5 cellular contexts compared by ENCODE assay signal in the genomic region with DNA sequence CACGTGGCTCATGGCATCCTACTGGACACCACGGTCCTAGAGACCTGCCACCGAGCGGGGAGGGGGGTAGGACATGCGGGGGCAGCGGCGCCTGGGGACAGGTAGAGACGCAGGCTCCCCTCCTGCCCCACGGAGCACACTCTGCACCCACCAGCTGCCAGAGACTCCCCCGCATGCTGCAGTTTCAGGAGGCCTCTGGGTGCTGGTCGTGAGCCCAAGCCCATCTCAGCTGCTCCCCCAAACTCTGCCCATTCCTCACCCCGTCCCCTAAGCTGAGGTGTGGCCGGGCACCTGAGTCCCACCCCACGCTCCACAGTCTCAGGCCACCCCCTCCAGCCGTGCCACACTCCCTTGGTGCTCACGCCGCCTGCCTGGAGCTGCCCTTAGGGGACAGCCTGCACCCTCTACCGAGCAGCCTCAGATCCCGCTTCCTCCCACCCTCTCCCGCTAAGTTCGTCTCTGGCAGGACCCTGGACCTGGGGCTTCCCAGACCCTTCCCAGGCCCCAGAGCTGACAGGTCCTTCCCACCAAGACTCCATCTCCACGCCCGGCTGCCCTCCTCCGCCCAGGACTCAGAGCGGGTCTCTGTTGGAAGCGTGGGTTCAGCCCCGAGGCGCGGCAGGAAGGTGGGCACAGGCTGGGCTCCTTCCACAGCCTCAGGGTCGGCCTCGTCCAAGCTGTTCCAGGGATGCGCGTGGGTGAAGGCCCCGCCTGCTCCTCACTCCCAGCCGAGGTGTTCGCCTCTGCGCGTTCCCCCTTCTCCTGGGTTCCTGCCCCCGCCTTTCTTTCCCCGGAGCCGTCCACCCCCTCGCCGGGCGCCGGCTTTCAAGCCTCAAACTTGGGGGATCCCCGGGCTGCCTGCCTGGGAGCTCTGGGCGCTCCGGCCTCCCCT. TPM values are rescaled to one million over a fixed set of nuclear protein-coding genes. Genes with fewer than 3 reads are reported as not detected.
A peak's percentile ranks its signal among the peaks of the same experiment; 100 is the strongest.
DNase-seq lines count a peak whose midpoint lies in the region; ATAC-seq and TF ChIP-seq lines count a peak whose summit lies in the region.

No MANE protein-coding gene starts in this region.

- TF ChIP-seq CTCF in RWPE2 (IDR thresholded peaks at IDR 0.05; ENCODE audit: poor library complexity, severe bottlenecking) (no peak), epithelial cell of proximal tubule (conservative IDR thresholded peaks at IDR 0.05; ENCODE audit: low read depth, low read length) (no peak)

- DNase-seq in RWPE2 (ENCODE audit: low spot score) (no peak), epithelial cell of proximal tubule (ENCODE audit: low read depth) (no peak), NCI-H2196 (lab: John Stamatoyannopoulos, UW; ENCODE audit: unreplicated experiment) (no peak)

- no peaks in the 10 kb centered on the region for H3K36me3 ChIP-seq in RWPE2 (ENCODE audit: low read depth)

- H3K27me3 ChIP-seq in RWPE2 (ENCODE audit: insufficient read depth, poor library complexity, severe bottlenecking): no peaks in the 10 kb centered on the region

- H3K9me3 ChIP-seq in RWPE2 (ENCODE audit: severe bottlenecking): no peaks in the 10 kb centered on the region

- H3K27ac ChIP-seq in RWPE2 (ENCODE audit: poor library complexity, severe bottlenecking) (no peak overlapping the region), skin epidermis (peak overlapping the region in 12 of 21 experiments; percentile 60 to 84 (median 80))

- peak overlapping the region; percentile 56 for H3K4me3 ChIP-seq in RWPE2 (ENCODE audit: severe bottlenecking)
- peak overlapping the region; percentile 75 for H3K4me3 ChIP-seq in epithelial cell of proximal tubule (ENCODE audit: low read depth, low read length)
- H3K4me3 ChIP-seq in skin epidermis: peak overlapping the region; percentile 50 to 90 (median 81)

- no peak for ATAC-seq in RWPE2 (ENCODE audit: low read depth)
- no peak for ATAC-seq in GM19035 (IDR thresholded peaks at IDR 0.05; ENCODE audit: unreplicated experiment)

- H3K4me1 ChIP-seq in RWPE2 (ENCODE audit: insufficient read depth, poor library complexity, severe bottlenecking): no peaks in the 10 kb centered on the region

RNA-seq across cellular contexts. Expression of a gene that starts 1.3 kb away (rescaled TPM):
- 4.1 and 7.8 TPM in 2 replicates for total RNA-seq in epithelial cell of proximal tubule

RNA-seq across cellular contexts. Expression of a gene that starts 19.3 kb away (rescaled TPM):
- 25.4 and 32.4 TPM in 2 replicates for total RNA-seq in epithelial cell of proximal tubule

RNA-seq across cellular contexts. Expression of a gene that starts 38.3 kb away (rescaled TPM):
- 0.69 and 2.0 TPM in 2 replicates for total RNA-seq in epithelial cell of proximal tubule

RNA-seq across cellular contexts. Expression of a gene that starts 48.9 kb away (rescaled TPM):
- 81.3 and 94.4 TPM in 2 replicates for total RNA-seq in epithelial cell of proximal tubule

RNA-seq across cellular contexts. Expression of a gene that starts 54.7 kb away (rescaled TPM):
- 46.6 and 64.7 TPM in 2 replicates for total RNA-seq in epithelial cell of proximal tubule
